In the genomic region with DNA sequence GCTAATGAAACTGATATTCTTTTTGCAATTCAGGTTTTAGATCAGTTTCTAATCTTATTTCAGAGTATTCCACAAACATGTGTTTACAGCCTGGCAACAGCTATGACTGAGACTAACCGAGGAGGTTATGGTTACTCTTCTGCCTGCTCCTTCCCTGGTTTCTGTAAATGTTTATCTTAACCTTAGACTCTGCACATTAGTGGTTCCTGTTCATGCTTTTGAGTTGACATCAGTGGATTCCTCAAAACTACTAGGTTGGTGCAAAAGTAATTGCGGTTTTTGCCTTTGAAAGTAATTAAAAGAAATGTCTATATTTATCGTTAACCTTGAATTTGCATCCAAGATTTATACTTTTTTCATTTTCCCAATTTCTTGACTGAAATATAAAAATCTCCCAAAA, we compare ENCODE assay signal across 1 cellular context.
TF ChIP-seq lines count a peak whose summit lies in the region.

No MANE protein-coding gene starts in this region.

TF ChIP-seq in HepG2, 621 proteins besides CTCF, POLR2A, EP300 and RAD21:
- TF ChIP-seq, protein P1, sequence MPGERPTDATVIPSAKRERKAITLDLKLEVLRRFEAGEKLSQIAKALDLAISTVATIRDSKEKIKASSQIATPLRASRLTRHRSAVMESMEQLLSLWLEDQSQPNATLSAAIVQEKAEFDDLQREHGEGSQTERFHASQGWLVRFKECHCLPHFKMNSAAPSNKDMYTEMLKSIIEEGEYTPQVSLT (CRISPR knock-in tag; IDR thresholded peaks at IDR 0.05; ENCODE audit: borderline replicate concordance, low read depth) = no peak
- TF ChIP-seq, protein P2, sequence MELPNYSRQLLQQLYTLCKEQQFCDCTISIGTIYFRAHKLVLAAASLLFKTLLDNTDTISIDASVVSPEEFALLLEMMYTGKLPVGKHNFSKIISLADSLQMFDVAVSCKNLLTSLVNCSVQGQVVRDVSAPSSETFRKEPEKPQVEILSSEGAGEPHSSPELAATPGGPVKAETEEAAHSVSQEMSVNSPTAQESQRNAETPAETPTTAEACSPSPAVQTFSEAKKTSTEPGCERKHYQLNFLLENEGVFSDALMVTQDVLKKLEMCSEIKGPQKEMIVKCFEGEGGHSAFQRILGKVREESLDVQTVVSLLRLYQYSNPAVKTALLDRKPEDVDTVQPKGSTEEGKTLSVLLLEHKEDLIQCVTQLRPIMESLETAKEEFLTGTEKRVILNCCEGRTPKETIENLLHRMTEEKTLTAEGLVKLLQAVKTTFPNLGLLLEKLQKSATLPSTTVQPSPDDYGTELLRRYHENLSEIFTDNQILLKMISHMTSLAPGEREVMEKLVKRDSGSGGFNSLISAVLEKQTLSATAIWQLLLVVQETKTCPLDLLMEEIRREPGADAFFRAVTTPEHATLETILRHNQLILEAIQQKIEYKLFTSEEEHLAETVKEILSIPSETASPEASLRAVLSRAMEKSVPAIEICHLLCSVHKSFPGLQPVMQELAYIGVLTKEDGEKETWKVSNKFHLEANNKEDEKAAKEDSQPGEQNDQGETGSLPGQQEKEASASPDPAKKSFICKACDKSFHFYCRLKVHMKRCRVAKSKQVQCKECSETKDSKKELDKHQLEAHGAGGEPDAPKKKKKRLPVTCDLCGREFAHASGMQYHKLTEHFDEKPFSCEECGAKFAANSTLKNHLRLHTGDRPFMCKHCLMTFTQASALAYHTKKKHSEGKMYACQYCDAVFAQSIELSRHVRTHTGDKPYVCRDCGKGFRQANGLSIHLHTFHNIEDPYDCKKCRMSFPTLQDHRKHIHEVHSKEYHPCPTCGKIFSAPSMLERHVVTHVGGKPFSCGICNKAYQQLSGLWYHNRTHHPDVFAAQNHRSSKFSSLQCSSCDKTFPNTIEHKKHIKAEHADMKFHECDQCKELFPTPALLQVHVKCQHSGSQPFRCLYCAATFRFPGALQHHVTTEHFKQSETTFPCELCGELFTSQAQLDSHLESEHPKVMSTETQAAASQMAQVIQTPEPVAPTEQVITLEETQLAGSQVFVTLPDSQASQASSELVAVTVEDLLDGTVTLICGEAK (IDR thresholded peaks at IDR 0.05) = peak; percentile 81
- TF ChIP-seq, protein P2 (CRISPR knock-in tag; IDR thresholded peaks at IDR 0.05) = no peak
